ENCODE assay signal across 9 cellular contexts in genomic region chr10:119416855-119417254, GRCh38.
A peak's percentile ranks its signal among the peaks of the same experiment; 100 is the strongest.
DNase-seq lines count a peak whose midpoint lies in the region; ATAC-seq and TF ChIP-seq lines count a peak whose summit lies in the region.
"Had no signal": no experiment of that assay in that cellular context is flagged by ENCODE, and none has a peak within 500 bp of the region (broad histone marks: within the 10 kb centered on the region; RNA-seq: fewer than 3 reads in every experiment).

No MANE protein-coding gene starts in this region.

- no peaks in the 10 kb centered on the region for H3K27me3 ChIP-seq in spleen (replicated peaks in 1 of 7)

- H3K27ac ChIP-seq in spleen: peak overlapping the region in 4 of 8 donors; percentile 28 to 71 (median 38)
- H3K27ac ChIP-seq: BLaER1 had no signal

- H3K36me3 ChIP-seq in spleen: peaks cover 0 to 18% (median 3%) of the 10 kb centered on the region in 6 donors
- H3K36me3 ChIP-seq: BLaER1 had no signal

- ATAC-seq in SK-N-SH treated with all-trans-retinoic acid at 6 μM for 48 hours (peak; percentile 64), left cardiac atrium (peak in 1 of 2 donors; percentile 16), HG02852 (IDR thresholded peaks at IDR 0.05; ENCODE audit: unreplicated experiment) (no peak)
- ATAC-seq in activated naive CD4-positive, alpha-beta T cell treated with anti-CD3 and anti-CD28 coated beads, Interleukin-2, amount 50 U/mL, for 72 hours: peak; percentile 78 to 83

- peak; percentile 21 for DNase-seq in NCI-H1105 treated with DMSO at 0.1 percent for 48 hours (lab: John Stamatoyannopoulos, UW)
- no peak for DNase-seq in NCI-H1105 (lab: John Stamatoyannopoulos, UW)
- peak in 45 of 76 experiments; percentile 1 to 53 (median 23) for DNase-seq in HUDEP-2 (lab: John Stamatoyannopoulos, UW; ENCODE audit: unreplicated experiment in 76 of 76)
- DNase-seq in activated naive CD4-positive, alpha-beta T cell treated with anti-CD3 and anti-CD28 coated beads, Interleukin-2, amount 50 U/mL, for 72 hours (ENCODE audit: low spot score in 2 of 2): peak; percentile 66 to 72
- peak; percentile 75 for DNase-seq in left cardiac atrium
- peak; percentile 92 for DNase-seq in spleen

- peaks cover 15 to 69% (median 36%) of the 10 kb centered on the region in 6 donors for H3K4me1 ChIP-seq in spleen

- no peak overlapping the region for H3K4me3 ChIP-seq in spleen
- H3K4me3 ChIP-seq: BLaER1 had no signal

- WGBS in spleen, 5 donors: 34 to 50% (median 40%) methylated on average over 10 of the region's 10 CpGs

- TF ChIP-seq POLR2A in spleen (IDR thresholded peaks at IDR 0.05): no peak

- H3K9me3 Mint-ChIP-seq in activated naive CD4-positive, alpha-beta T cell treated with anti-CD3 and anti-CD28 coated beads, Interleukin-2, amount 50 U/mL, for 72 hours: no peaks in the 10 kb centered on the region

- H3K36me3 Mint-ChIP-seq in activated naive CD4-positive, alpha-beta T cell treated with anti-CD3 and anti-CD28 coated beads, Interleukin-2, amount 50 U/mL, for 72 hours: no peaks in the 10 kb centered on the region

- peak overlapping the region in 1 of 2 donors; percentile 59 for H3K27ac Mint-ChIP-seq in activated naive CD4-positive, alpha-beta T cell treated with anti-CD3 and anti-CD28 coated beads, Interleukin-2, amount 50 U/mL, for 72 hours

- intact Hi-C loops in left cardiac atrium (cut with DNase I): loop anchor here (2.0 to 10.0 kb wide), 3 partner anchors 142 to 212 kb away; partner anchors contain the start of gene GRK5 (in 2 of the 2)
- intact Hi-C loops in spleen (cut with DNase I; ENCODE audit: low total_unique reads): loop anchor here (5.0 kb wide), 1 partner anchor 210 kb away; the partner anchor contains the start of gene GRK5

- no peaks in the 10 kb centered on the region for H3K9me3 ChIP-seq in spleen
- H3K9me3 ChIP-seq: BLaER1 had no signal

- peak; percentile 72 to 92 (median 84) for TF ChIP-seq CTCF in spleen (IDR thresholded peaks at IDR 0.05 in 8 of 11, conservative IDR thresholded peaks at IDR 0.05 in 3 of 11)

TF ChIP-seq in SK-N-SH treated with all-trans-retinoic acid at 6 μM for 48 hours, 23 proteins besides CTCF, POLR2A, EP300 and RAD21:
- no peak for TF ChIP-seq PATZ1 (CRISPR knock-in tag; IDR thresholded peaks at IDR 0.05; ENCODE audit: borderline replicate concordance)
- TF ChIP-seq ESRRG (CRISPR knock-in tag; IDR thresholded peaks at IDR 0.05): no peak
- no peak for TF ChIP-seq ZFP3 (CRISPR knock-in tag; IDR thresholded peaks at IDR 0.05)
- no peak for TF ChIP-seq ARNTL (CRISPR knock-in tag; IDR thresholded peaks at IDR 0.05; ENCODE audit: borderline replicate concordance, low read depth)
- no peak for TF ChIP-seq ZFP30 (CRISPR knock-in tag; IDR thresholded peaks at IDR 0.05)
